In the genomic region with DNA sequence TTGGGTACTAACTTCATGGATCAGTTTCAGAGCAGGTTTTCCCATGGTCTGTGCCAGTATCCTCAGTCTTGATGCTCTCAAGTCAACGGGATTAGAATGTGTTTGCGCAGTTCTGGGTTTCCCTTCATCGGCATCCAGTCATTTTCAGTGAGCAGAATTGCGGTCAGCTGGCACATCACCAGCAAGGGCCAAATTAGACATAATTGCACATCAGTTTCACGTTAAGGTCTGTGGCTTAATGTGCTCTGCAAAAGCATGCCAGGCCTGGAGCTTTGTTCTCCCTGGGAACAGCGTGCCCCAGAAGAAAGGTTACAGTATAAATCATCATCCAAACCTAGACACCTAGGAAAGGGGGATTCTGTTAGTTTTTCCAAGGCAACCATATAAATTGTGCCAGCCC, we compare ENCODE assay signal across 1 cellular context.
TF ChIP-seq lines count a peak whose summit lies in the region.

No MANE protein-coding gene starts in this region.

TF ChIP-seq in SK-N-SH, 30 proteins besides CTCF, POLR2A, EP300 and RAD21:
- TF ChIP-seq TAF1 (IDR thresholded peaks at IDR 0.05; ENCODE audit: borderline replicate concordance, low read depth, low read length) (no peak), MEF2A (IDR thresholded peaks at IDR 0.05; ENCODE audit: borderline replicate concordance, low read depth) (no peak), NRF1 (IDR thresholded peaks at IDR 0.05; ENCODE audit: low read depth, low read length) (no peak), YY1 (IDR thresholded peaks at IDR 0.05; ENCODE audit: low read depth) (no peak), EZH2phosphoT487 (IDR thresholded peaks at IDR 0.05; ENCODE audit: borderline replicate concordance, low read depth) (no peak), GATA2 (CRISPR knock-in tag; IDR thresholded peaks at IDR 0.05) (no peak), POLR2AphosphoS5 (IDR thresholded peaks at IDR 0.05; ENCODE audit: low read depth, low read length) (no peak), MXI1 (IDR thresholded peaks at IDR 0.05; ENCODE audit: low read depth, low read length) (no peak), SMC3 (IDR thresholded peaks at IDR 0.05; ENCODE audit: low read depth, low read length) (no peak), RXRA (IDR thresholded peaks at IDR 0.05; ENCODE audit: borderline replicate concordance, low read depth) (no peak)
- TF ChIP-seq, protein P1, sequence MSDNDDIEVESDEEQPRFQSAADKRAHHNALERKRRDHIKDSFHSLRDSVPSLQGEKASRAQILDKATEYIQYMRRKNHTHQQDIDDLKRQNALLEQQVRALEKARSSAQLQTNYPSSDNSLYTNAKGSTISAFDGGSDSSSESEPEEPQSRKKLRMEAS (IDR thresholded peaks at IDR 0.05; ENCODE audit: low read depth), result no peak
- TF ChIP-seq, protein P2, sequence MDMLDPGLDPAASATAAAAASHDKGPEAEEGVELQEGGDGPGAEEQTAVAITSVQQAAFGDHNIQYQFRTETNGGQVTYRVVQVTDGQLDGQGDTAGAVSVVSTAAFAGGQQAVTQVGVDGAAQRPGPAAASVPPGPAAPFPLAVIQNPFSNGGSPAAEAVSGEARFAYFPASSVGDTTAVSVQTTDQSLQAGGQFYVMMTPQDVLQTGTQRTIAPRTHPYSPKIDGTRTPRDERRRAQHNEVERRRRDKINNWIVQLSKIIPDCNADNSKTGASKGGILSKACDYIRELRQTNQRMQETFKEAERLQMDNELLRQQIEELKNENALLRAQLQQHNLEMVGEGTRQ (IDR thresholded peaks at IDR 0.05; ENCODE audit: borderline replicate concordance, low read depth, low read length), result no peak
- TF ChIP-seq, protein P3, sequence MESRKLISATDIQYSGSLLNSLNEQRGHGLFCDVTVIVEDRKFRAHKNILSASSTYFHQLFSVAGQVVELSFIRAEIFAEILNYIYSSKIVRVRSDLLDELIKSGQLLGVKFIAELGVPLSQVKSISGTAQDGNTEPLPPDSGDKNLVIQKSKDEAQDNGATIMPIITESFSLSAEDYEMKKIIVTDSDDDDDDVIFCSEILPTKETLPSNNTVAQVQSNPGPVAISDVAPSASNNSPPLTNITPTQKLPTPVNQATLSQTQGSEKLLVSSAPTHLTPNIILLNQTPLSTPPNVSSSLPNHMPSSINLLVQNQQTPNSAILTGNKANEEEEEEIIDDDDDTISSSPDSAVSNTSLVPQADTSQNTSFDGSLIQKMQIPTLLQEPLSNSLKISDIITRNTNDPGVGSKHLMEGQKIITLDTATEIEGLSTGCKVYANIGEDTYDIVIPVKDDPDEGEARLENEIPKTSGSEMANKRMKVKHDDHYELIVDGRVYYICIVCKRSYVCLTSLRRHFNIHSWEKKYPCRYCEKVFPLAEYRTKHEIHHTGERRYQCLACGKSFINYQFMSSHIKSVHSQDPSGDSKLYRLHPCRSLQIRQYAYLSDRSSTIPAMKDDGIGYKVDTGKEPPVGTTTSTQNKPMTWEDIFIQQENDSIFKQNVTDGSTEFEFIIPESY (IDR thresholded peaks at IDR 0.05; ENCODE audit: borderline replicate concordance, low read depth), result no peak
- TF ChIP-seq, protein P4, sequence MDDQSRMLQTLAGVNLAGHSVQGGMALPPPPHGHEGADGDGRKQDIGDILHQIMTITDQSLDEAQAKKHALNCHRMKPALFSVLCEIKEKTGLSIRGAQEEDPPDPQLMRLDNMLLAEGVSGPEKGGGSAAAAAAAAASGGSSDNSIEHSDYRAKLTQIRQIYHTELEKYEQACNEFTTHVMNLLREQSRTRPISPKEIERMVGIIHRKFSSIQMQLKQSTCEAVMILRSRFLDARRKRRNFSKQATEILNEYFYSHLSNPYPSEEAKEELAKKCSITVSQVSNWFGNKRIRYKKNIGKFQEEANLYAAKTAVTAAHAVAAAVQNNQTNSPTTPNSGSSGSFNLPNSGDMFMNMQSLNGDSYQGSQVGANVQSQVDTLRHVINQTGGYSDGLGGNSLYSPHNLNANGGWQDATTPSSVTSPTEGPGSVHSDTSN (IDR thresholded peaks at IDR 0.05), result no peak
- TF ChIP-seq, protein P5, sequence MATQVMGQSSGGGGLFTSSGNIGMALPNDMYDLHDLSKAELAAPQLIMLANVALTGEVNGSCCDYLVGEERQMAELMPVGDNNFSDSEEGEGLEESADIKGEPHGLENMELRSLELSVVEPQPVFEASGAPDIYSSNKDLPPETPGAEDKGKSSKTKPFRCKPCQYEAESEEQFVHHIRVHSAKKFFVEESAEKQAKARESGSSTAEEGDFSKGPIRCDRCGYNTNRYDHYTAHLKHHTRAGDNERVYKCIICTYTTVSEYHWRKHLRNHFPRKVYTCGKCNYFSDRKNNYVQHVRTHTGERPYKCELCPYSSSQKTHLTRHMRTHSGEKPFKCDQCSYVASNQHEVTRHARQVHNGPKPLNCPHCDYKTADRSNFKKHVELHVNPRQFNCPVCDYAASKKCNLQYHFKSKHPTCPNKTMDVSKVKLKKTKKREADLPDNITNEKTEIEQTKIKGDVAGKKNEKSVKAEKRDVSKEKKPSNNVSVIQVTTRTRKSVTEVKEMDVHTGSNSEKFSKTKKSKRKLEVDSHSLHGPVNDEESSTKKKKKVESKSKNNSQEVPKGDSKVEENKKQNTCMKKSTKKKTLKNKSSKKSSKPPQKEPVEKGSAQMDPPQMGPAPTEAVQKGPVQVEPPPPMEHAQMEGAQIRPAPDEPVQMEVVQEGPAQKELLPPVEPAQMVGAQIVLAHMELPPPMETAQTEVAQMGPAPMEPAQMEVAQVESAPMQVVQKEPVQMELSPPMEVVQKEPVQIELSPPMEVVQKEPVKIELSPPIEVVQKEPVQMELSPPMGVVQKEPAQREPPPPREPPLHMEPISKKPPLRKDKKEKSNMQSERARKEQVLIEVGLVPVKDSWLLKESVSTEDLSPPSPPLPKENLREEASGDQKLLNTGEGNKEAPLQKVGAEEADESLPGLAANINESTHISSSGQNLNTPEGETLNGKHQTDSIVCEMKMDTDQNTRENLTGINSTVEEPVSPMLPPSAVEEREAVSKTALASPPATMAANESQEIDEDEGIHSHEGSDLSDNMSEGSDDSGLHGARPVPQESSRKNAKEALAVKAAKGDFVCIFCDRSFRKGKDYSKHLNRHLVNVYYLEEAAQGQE (IDR thresholded peaks at IDR 0.05; ENCODE audit: low read depth, low read length), result no peak
